8 cellular contexts compared by ENCODE assay signal in the genomic region with DNA sequence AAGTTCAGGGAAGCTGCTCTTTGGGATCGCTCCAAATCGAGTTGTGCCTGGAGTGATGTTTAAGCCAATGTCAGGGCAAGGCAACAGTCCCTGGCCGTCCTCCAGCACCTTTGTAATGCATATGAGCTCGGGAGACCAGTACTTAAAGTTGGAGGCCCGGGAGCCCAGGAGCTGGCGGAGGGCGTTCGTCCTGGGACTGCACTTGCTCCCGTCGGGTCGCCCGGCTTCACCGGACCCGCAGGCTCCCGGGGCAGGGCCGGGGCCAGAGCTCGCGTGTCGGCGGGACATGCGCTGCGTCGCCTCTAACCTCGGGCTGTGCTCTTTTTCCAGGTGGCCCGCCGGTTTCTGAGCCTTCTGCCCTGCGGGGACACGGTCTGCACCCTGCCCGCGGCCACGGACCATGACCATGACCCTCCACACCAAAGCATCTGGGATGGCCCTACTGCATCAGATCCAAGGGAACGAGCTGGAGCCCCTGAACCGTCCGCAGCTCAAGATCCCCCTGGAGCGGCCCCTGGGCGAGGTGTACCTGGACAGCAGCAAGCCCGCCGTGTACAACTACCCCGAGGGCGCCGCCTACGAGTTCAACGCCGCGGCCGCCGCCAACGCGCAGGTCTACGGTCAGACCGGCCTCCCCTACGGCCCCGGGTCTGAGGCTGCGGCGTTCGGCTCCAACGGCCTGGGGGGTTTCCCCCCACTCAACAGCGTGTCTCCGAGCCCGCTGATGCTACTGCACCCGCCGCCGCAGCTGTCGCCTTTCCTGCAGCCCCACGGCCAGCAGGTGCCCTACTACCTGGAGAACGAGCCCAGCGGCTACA. TPM values are rescaled to one million over a fixed set of nuclear protein-coding genes. Genes with fewer than 3 reads are reported as not detected.
A peak's percentile ranks its signal among the peaks of the same experiment; 100 is the strongest.
DNase-seq lines count a peak whose midpoint lies in the region; ATAC-seq and TF ChIP-seq lines count a peak whose summit lies in the region.

A gene (plus strand): TSS at position 170 of the 818 bp plus-strand sequence. CDS start 231 bp downstream, at position 401.

- intact Hi-C loops in dendritic cell treated with granulocyte-macrophage colony-stimulating factor and Interleukin-4, amounts not matched to agents 40 ng/mL and 50 ng/mL, for 4 days (cut with micrococcal nuclease), result no loop called here
- intact Hi-C loops in vagina (cut with DNase I), result no loop called here

- H3K36me3 Mint-ChIP-seq in dendritic cell treated with granulocyte-macrophage colony-stimulating factor and Interleukin-4, amounts not matched to agents 40 ng/mL and 50 ng/mL, for 4 days (ENCODE audit: low read depth), result no peaks in the 10 kb centered on the region

- TF ChIP-seq POLR2A in vagina (IDR thresholded peaks at IDR 0.05), result peak in 1 of 2 donors; percentile 19

- H3K27me3 ChIP-seq in vagina, result no peaks in the 10 kb centered on the region

- peaks cover 53% of the 10 kb centered on the region for H3K27me3 Mint-ChIP-seq in dendritic cell treated with granulocyte-macrophage colony-stimulating factor and Interleukin-4, amounts not matched to agents 40 ng/mL and 50 ng/mL, for 4 days

- ATAC-seq in HG03565 (IDR thresholded peaks at IDR 0.05; ENCODE audit: unreplicated experiment), result no peak
- ATAC-seq in GM19397 (IDR thresholded peaks at IDR 0.05; ENCODE audit: unreplicated experiment), result no peak

- no peaks in the 10 kb centered on the region for H3K9me3 ChIP-seq in mesodermal cell (ENCODE audit: control insufficient read depth, low read length)
- H3K9me3 ChIP-seq in vagina, result no peaks in the 10 kb centered on the region

- H3K4me3 Mint-ChIP-seq in dendritic cell treated with granulocyte-macrophage colony-stimulating factor and Interleukin-4, amounts not matched to agents 40 ng/mL and 50 ng/mL, for 4 days, result peak within 1 kb of the TSS; percentile 65

- H3K4me3 ChIP-seq in mesodermal cell (ENCODE audit: extremely low read depth, insufficient read depth, low read length, poor library complexity, severe bottlenecking) (peak within 1 kb of the TSS; percentile 14), vagina (peak within 1 kb of the TSS; percentile 55 to 63)

- no peaks in the 10 kb centered on the region for H3K36me3 ChIP-seq in mesodermal cell (ENCODE audit: control insufficient read depth, insufficient read depth, low read length)
- no peaks in the 10 kb centered on the region for H3K36me3 ChIP-seq in vagina

- H3K9me3 Mint-ChIP-seq in dendritic cell treated with granulocyte-macrophage colony-stimulating factor and Interleukin-4, amounts not matched to agents 40 ng/mL and 50 ng/mL, for 4 days, result peaks cover 15% of the 10 kb centered on the region

- no peak within 1 kb of the TSS for H3K27ac Mint-ChIP-seq in dendritic cell treated with granulocyte-macrophage colony-stimulating factor and Interleukin-4, amounts not matched to agents 40 ng/mL and 50 ng/mL, for 4 days

- DNase-seq in DMS53 (lab: John Stamatoyannopoulos, UW) (peak; percentile 76), M059J (ENCODE audit: low read depth) (peak; percentile 21), vagina (ENCODE audit: extremely low spot score in 2 of 2) (no peak), dedifferentiated amniotic fluid mesenchymal stem cell (ENCODE audit: extremely low spot score) (no peak)

- TF ChIP-seq CTCF in vagina (IDR thresholded peaks at IDR 0.05), result no peak

- 1 to 3% methylated on average over 44 to 65 of the region's 67 CpGs for WGBS in mesodermal cell (ENCODE audit: insufficient coverage in 2 of 2), 2 experiments

- H3K4me1 Mint-ChIP-seq in dendritic cell treated with granulocyte-macrophage colony-stimulating factor and Interleukin-4, amounts not matched to agents 40 ng/mL and 50 ng/mL, for 4 days (ENCODE audit: low read depth), result peaks cover 19% of the 10 kb centered on the region

- peaks cover 7% of the 10 kb centered on the region for H3K4me1 ChIP-seq in mesodermal cell (ENCODE audit: control insufficient read depth, insufficient read depth, low read length, poor library complexity, severe bottlenecking)
- H3K4me1 ChIP-seq in vagina, result peaks cover 9% of the 10 kb centered on the region

- H3K27ac ChIP-seq in mesodermal cell (ENCODE audit: low read depth, low read length, severe bottlenecking) (no peak within 1 kb of the TSS), vagina (peak within 1 kb of the TSS; percentile 93)

RNA-seq across cellular contexts. Expression of the gene that starts here (rescaled TPM):
- 0.07 TPM in 1 of 2 replicates, not detected in the other for total RNA-seq in M059J (2014; rRNA removed; shearing (Covaris generic))
- not detected for polyA plus RNA-seq in mesodermal cell (2013, experiment 1 of 2)
- polyA plus RNA-seq in mesodermal cell (2013, experiment 2 of 2), result 0.05 TPM
- 50.3 TPM for total RNA-seq in vagina

Comparison
In these comparisons a context has a peak if more than half of its experiments do, and no peak if none do; other contexts are left out.
1. RNA of the gene that starts here (total RNA-seq): 50.3 TPM in vagina (single experiment); 0.07 TPM in M059J; every median in the first group is over 10 times any median in the second.
2. Peak in DNase-seq in M059J; RNA of the gene not detected or under 1 TPM.